Comparison of ENCODE assay signal across 23 cellular contexts in genomic region chr17:6177941-6178694, GRCh38.
"Had no signal": no experiment of that assay in that cellular context is flagged by ENCODE, and none has a peak within 500 bp of the region (broad histone marks: within the 10 kb centered on the region; RNA-seq: fewer than 3 reads in every experiment).

No MANE protein-coding gene starts in this region.

- H3K79me2 ChIP-seq: parathyroid adenoma had no signal

- H3K4me1 ChIP-seq: parathyroid adenoma, tibial artery, vagina had no signal

- H3K4me3 ChIP-seq: heart right ventricle, mucosa of descending colon, tibial artery, vagina had no signal

- H3K27ac ChIP-seq: epithelial cell of prostate, heart right ventricle, neutrophil, parathyroid adenoma, tibial artery, vagina had no signal

- H3K36me3 ChIP-seq: heart right ventricle, neutrophil, tibial artery, vagina had no signal

- DNase-seq: activated CD4-positive, alpha-beta T cell treated with anti-CD3 and anti-CD28 coated beads, Interleukin-2, amount 50 U/mL, for 1 hour; activated CD8-positive, alpha-beta memory T cell treated with anti-CD3 and anti-CD28 coated beads for 24 hours; activated gamma-delta T cell treated with Interleukin-2 at 50 U/mL for 16 hours; amniotic stem cell; caudate nucleus; effector CD4-positive, alpha-beta T cell; heart right ventricle; mammary epithelial cell; mucosa of descending colon; naive thymus-derived CD4-positive, alpha-beta T cell; retina; stimulated activated CD4-positive, alpha-beta T cell treated with anti-CD3 and anti-CD28 coated beads, Interleukin-15, amount 100 ng/mL, for 24 hours; stimulated activated CD4-positive, alpha-beta T cell treated with anti-CD3 and anti-CD28 coated beads, Interleukin-4, amount 100 ng/mL, for 1 hour; stimulated activated naive CD4-positive, alpha-beta T cell had no signal

- H3K9me3 ChIP-seq: mucosa of descending colon, neutrophil, tibial artery, vagina had no signal

- H3K9ac ChIP-seq: parathyroid adenoma had no signal

- ATAC-seq: activated CD4-positive, CD25-positive, alpha-beta regulatory T cell treated with anti-CD3 and anti-CD28 coated beads, Interleukin-2, amount 50 U/mL, for 24 hours; mucosa of descending colon; naive thymus-derived CD4-positive, alpha-beta T cell had no signal

- H3K27me3 ChIP-seq: neutrophil, vagina had no signal

- FAIRE-seq: colon, frontal cortex, islet of Langerhans had no signal
